ENCODE assay signal across 11 cellular contexts in the genomic region with DNA sequence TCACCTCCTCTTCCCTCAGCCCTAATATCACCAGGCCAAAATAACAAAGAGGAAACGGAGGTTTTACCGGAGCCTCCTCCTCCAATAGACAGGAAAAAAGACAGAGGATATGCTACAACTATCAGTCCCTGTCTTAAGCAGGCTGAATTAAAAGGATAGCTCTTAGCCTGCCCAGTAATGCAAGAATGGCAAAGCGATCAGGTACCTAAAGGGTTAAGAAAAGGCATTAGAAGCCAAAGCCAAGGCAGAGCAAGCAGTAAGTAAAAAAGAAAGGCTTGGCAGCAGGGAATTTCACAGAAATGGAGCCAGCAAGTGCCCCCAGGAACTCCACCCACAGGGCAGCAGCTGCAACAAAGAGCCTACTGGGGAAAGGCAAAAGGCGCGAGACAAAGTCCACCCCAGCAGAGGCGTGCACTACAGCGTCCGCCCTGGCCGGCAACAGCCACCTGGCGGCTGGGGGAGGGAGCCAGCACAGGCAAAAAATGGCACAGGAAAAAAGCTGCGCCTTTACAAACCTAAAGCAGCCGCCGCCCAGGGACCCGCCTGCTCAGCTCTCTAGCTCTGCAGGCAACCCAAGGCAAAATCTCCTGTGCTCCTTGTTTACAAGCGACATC.
DNase-seq lines count a peak whose midpoint lies in the region; ATAC-seq and TF ChIP-seq lines count a peak whose summit lies in the region.
"Had no signal": no experiment of that assay in that cellular context is flagged by ENCODE, and none has a peak within 500 bp of the region (broad histone marks: within the 10 kb centered on the region; RNA-seq: fewer than 3 reads in every experiment).

No MANE protein-coding gene starts in this region.

- H3K36me3 Mint-ChIP-seq in Caco-2 (ENCODE audit: insufficient read depth, unreplicated experiment) (peaks cover 5% of the 10 kb centered on the region), brain (no peaks in the 10 kb centered on the region)

- H3K4me3 ChIP-seq in Caco-2 (ENCODE audit: low read depth, low read length) (peak overlapping the region; percentile 40), HCT116 (replicated peaks in 1 of 2; ENCODE audit: low read depth in 1 of 2, low read length in 2 of 2) (no peak overlapping the region), mucosa of descending colon (no peak overlapping the region)

- TSS peak; percentile 33 for BruUV-seq in Caco-2 (replicated peaks; lab: Mats Ljungman, UMichigan)
- BruUV-seq in HCT116 (replicated peaks; lab: Mats Ljungman, UMichigan), result no TSS peak

- H3K27me3 Mint-ChIP-seq in Caco-2 (ENCODE audit: insufficient read depth, unreplicated experiment) (no peaks in the 10 kb centered on the region), brain (no peaks in the 10 kb centered on the region)

- POLR2A ChIA-PET in Caco-2 (lab: Charles Lee), result interaction anchor here (1.1 kb wide), 1 partner anchor 162 kb away, joined by 3 read pairs; a partner anchor contains a TSS
- POLR2A ChIA-PET in HCT116 (lab: Charles Lee), result no interaction called here

- no peaks in the 10 kb centered on the region for H4K20me1 ChIP-seq in HCT116 (ENCODE audit: insufficient read depth)

- ATAC-seq in HCT116 (peak; percentile 80), mucosa of descending colon (peak; percentile 96), GM19452 (IDR thresholded peaks at IDR 0.05; ENCODE audit: unreplicated experiment) (no peak)

- H3K36me3 ChIP-seq in Caco-2 (ENCODE audit: control insufficient read depth, insufficient read depth, low read length) (no peaks in the 10 kb centered on the region), HCT116 (ENCODE audit: control insufficient read depth in 1 of 2, insufficient read depth in 2 of 2, low read length in 2 of 2) (no peaks in the 10 kb centered on the region), mucosa of descending colon (ENCODE audit: low read depth) (no peaks in the 10 kb centered on the region)

- H3K4me1 Mint-ChIP-seq in Caco-2 (ENCODE audit: low read depth, unreplicated experiment), result peaks cover 9% of the 10 kb centered on the region
- H3K4me1 Mint-ChIP-seq in brain, result peaks cover 10% of the 10 kb centered on the region

- no peak overlapping the region for H3K9ac ChIP-seq in HCT116 (ENCODE audit: low read length)

- TF ChIP-seq POLR2A in HCT116 (IDR thresholded peaks at IDR 0.05; ENCODE audit: borderline replicate concordance, extremely low read depth, insufficient read depth, insufficient read length), result no peak

- H3K79me2 ChIP-seq in HCT116 (ENCODE audit: insufficient read depth, low read length), result no peaks in the 10 kb centered on the region

- intact Hi-C loops in Caco-2 (cut with micrococcal nuclease; ENCODE audit: unreplicated experiment), result loop anchor here (1.0 to 5.0 kb wide), 5 partner anchors 44 to 288 kb away; a partner anchor contains a TSS
- intact Hi-C loops in HCT116 (cut with micrococcal nuclease), result no loop called here
- intact Hi-C loops in mucosa of descending colon (cut with DNase I, micrococcal nuclease), result loop anchor here in 1 of 2 donors (10.0 kb wide), 1 partner anchor 162 kb away; a partner anchor contains a TSS

- RAD21 ChIA-PET in HCT116 (lab: Charles Lee; ENCODE audit: low non-redundant PET in 1 of 2, low total read pairs in 2 of 2, uncharacterized antibody in 2 of 2, unreplicated experiment in 2 of 2), result no interaction called here

- H3K9me2 ChIP-seq in HCT116 (ENCODE audit: insufficient read depth), result no peaks in the 10 kb centered on the region

- H3K9me3 Mint-ChIP-seq in Caco-2 (ENCODE audit: unreplicated experiment), result peaks cover 8% of the 10 kb centered on the region
- H3K9me3 Mint-ChIP-seq in brain, result peaks cover 16 to 69% (median 23%) of the 10 kb centered on the region in 5 experiments

- H3K27ac Mint-ChIP-seq in Caco-2 (ENCODE audit: unreplicated experiment) (peak overlapping the region; percentile 89), brain (peak overlapping the region in 1 of 5 experiments; percentile 47)

- CTCF ChIA-PET in Caco-2 (lab: Charles Lee), result interaction anchor here (0.5 to 2.3 kb wide), 3 partner anchors 70 to 162 kb away, joined by 3 to 14 read pairs (median 5); a partner anchor contains a TSS
- CTCF ChIA-PET in HCT116 (lab: Charles Lee), result no interaction called here

- peaks cover 9% of the 10 kb centered on the region; the same call in 1 of the 2 replicates for H3K4me1 ChIP-seq in Caco-2
- H3K4me1 ChIP-seq in HCT116 (ENCODE audit: control insufficient read depth in 1 of 2, insufficient read depth in 2 of 2, low read length in 2 of 2), result no peaks in the 10 kb centered on the region
- no peaks in the 10 kb centered on the region for H3K4me1 ChIP-seq in mucosa of descending colon (ENCODE audit: low read depth)

- TF ChIP-seq RAD21 in HCT116 (IDR thresholded peaks at IDR 0.05; ENCODE audit: low read depth), result 0 out of 2 replicates have a peak, but pooled peaks have one; percentile 13

- H3K27ac ChIP-seq in HCT116 (ENCODE audit: low read depth, low read length), result no peak overlapping the region

- TF ChIP-seq CTCF in Caco-2 (IDR thresholded peaks at IDR 0.05; ENCODE audit: insufficient read depth in 1 of 2, low read depth in 1 of 2, low read length in 1 of 2, severe bottlenecking in 1 of 2, unreplicated experiment in 1 of 2) (peak; percentile 40 to 76), HCT116 (IDR thresholded peaks at IDR 0.05 in 2 of 3, conservative IDR thresholded peaks at IDR 0.05 in 1 of 3; ENCODE audit: borderline replicate concordance in 1 of 3, insufficient read depth in 1 of 3, low read depth in 2 of 3, low read length in 2 of 3) (peak in 2 of 3 experiments; percentile 20 to 34; a peak in 3 of 6 replicates), brain (conservative IDR thresholded peaks at IDR 0.05) (peak; percentile 15 to 51), mucosa of descending colon (IDR thresholded peaks at IDR 0.05) (no peak)

- peak; percentile 84 to 89 for DNase-seq in Caco-2
- no peak for DNase-seq in HCT116 (ENCODE audit: low read depth, low spot score)
- peak; percentile 78 to 85 (median 84) for DNase-seq in mucosa of descending colon
- no peak for DNase-seq in NCI-H69 (lab: John Stamatoyannopoulos, UW)
- no peak for DNase-seq in activated gamma-delta T cell (lab: John Stamatoyannopoulos, UW)
- no peak for DNase-seq in MV-4-11 (lab: John Stamatoyannopoulos, UW)
- DNase-seq: activated CD8-positive, alpha-beta memory T cell treated with anti-CD3 and anti-CD28 coated beads for 24 hours; effector CD8-positive, alpha-beta T cell; NCI-H2029 had no signal

- H2AFZ ChIP-seq in HCT116 (ENCODE audit: low read depth, low read length, poor library complexity, severe bottlenecking), result no peak overlapping the region

- H3K4me3 Mint-ChIP-seq in Caco-2 (ENCODE audit: unreplicated experiment) (peak overlapping the region; percentile 76), brain (peak overlapping the region in 4 of 5 experiments; percentile 27 to 68 (median 64))

- H3K27me3 ChIP-seq in Caco-2 (replicated peaks; ENCODE audit: control insufficient read depth, insufficient read depth, low read length) (no peaks in the 10 kb centered on the region), HCT116 (ENCODE audit: insufficient read depth, low read length) (no peaks in the 10 kb centered on the region)

- peak overlapping the region; percentile 30; the same call in 1 of the 2 replicates for H3K4me2 ChIP-seq in HCT116 (ENCODE audit: low read length)

- H3K9me3 ChIP-seq in Caco-2, result no peaks in the 10 kb centered on the region
- no peaks in the 10 kb centered on the region for H3K9me3 ChIP-seq in HCT116 (ENCODE audit: control insufficient read depth in 1 of 2, insufficient read depth in 1 of 2, low read depth in 1 of 2, low read length in 2 of 2)
- H3K9me3 ChIP-seq in mucosa of descending colon, result no peaks in the 10 kb centered on the region

TF ChIP-seq in HCT116, 20 proteins besides CTCF, POLR2A, EP300 and RAD21:
- TF ChIP-seq EZH2phosphoT487 (IDR thresholded peaks at IDR 0.05; ENCODE audit: borderline replicate concordance), result no peak
- TF ChIP-seq, protein P1, sequence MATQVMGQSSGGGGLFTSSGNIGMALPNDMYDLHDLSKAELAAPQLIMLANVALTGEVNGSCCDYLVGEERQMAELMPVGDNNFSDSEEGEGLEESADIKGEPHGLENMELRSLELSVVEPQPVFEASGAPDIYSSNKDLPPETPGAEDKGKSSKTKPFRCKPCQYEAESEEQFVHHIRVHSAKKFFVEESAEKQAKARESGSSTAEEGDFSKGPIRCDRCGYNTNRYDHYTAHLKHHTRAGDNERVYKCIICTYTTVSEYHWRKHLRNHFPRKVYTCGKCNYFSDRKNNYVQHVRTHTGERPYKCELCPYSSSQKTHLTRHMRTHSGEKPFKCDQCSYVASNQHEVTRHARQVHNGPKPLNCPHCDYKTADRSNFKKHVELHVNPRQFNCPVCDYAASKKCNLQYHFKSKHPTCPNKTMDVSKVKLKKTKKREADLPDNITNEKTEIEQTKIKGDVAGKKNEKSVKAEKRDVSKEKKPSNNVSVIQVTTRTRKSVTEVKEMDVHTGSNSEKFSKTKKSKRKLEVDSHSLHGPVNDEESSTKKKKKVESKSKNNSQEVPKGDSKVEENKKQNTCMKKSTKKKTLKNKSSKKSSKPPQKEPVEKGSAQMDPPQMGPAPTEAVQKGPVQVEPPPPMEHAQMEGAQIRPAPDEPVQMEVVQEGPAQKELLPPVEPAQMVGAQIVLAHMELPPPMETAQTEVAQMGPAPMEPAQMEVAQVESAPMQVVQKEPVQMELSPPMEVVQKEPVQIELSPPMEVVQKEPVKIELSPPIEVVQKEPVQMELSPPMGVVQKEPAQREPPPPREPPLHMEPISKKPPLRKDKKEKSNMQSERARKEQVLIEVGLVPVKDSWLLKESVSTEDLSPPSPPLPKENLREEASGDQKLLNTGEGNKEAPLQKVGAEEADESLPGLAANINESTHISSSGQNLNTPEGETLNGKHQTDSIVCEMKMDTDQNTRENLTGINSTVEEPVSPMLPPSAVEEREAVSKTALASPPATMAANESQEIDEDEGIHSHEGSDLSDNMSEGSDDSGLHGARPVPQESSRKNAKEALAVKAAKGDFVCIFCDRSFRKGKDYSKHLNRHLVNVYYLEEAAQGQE (IDR thresholded peaks at IDR 0.05; ENCODE audit: low read depth), result no peak

Comparison
In these comparisons a context has a peak if more than half of its experiments do, and no peak if none do; other contexts are left out.
1. DNase-seq: peak in Caco-2 (2 of 2) and mucosa of descending colon (3 of 3); none in HCT116 (single experiment), NCI-H69 (single experiment), activated gamma-delta T cell (single experiment) and MV-4-11 (single experiment).